8 cellular contexts compared by ENCODE assay signal in genomic region chr2:227479865-227480475, GRCh38. TPM values are rescaled to one million over a fixed set of nuclear protein-coding genes. Genes with fewer than 3 reads are reported as not detected.
DNase-seq lines count a peak whose midpoint lies in the region; ATAC-seq and TF ChIP-seq lines count a peak whose summit lies in the region.

No MANE protein-coding gene starts in this region.

- no peak for TF ChIP-seq POLR2A in prostate gland (IDR thresholded peaks at IDR 0.05)

- H3K4me1 ChIP-seq in prostate gland (replicated peaks), result no peaks in the 10 kb centered on the region

- TF ChIP-seq CTCF in dorsolateral prefrontal cortex (IDR thresholded peaks at IDR 0.05 in 54 of 56, conservative IDR thresholded peaks at IDR 0.05 in 2 of 56; ENCODE audit: low read depth in 1 of 56, partially characterized antibody in 56 of 56), result peak; percentile 23 to 74 (median 54)
- TF ChIP-seq CTCF in prostate gland (IDR thresholded peaks at IDR 0.05), result peak in 3 of 4 experiments; percentile 20 to 40 (median 26)

- peak; percentile 37 for ATAC-seq in GM21423 (IDR thresholded peaks at IDR 0.05; ENCODE audit: unreplicated experiment)
- no peak for ATAC-seq in GM19328 (IDR thresholded peaks at IDR 0.05; ENCODE audit: unreplicated experiment)

- no peaks in the 10 kb centered on the region for H3K36me3 ChIP-seq in prostate gland

- no peaks in the 10 kb centered on the region for H3K9me3 ChIP-seq in prostate gland

- intact Hi-C loops in dorsolateral prefrontal cortex (cut with DNase I), result loop anchor here (1.0 to 10.0 kb wide), 4 partner anchors 155 to 385 kb away; partner anchors contain the start of gene MFF (in 1 of the 2)
- intact Hi-C loops in prostate gland (cut with DNase I), result no loop called here

- H3K4me3 ChIP-seq in dorsolateral prefrontal cortex, result no peak overlapping the region
- no peak overlapping the region for H3K4me3 ChIP-seq in prostate gland

- 56% methylated on average over 2 of the region's 2 CpGs for WGBS in prostate gland

- H3K27me3 ChIP-seq in dorsolateral prefrontal cortex (no peaks in the 10 kb centered on the region), prostate gland (replicated peaks; ENCODE audit: insufficient read depth) (no peaks in the 10 kb centered on the region)

- DNase-seq in DMS 273 treated with DMSO at 0.1 percent for 48 hours (lab: John Stamatoyannopoulos, UW), result peak; percentile 21
- DNase-seq in NAMALWA (ENCODE audit: low spot score), result peak; percentile 57
- no peak for DNase-seq in dorsolateral prefrontal cortex
- DNase-seq in prostate gland (ENCODE audit: low spot score), result no peak
- no peak for DNase-seq in NCI-H1436 treated with DMSO at 0.1 percent for 48 hours (lab: John Stamatoyannopoulos, UW)
- DNase-seq in activated CD4-positive, alpha-beta T cell treated with anti-CD3 and anti-CD28 coated beads for 48 hours, result no peak

- H3K27ac ChIP-seq in dorsolateral prefrontal cortex, result peak overlapping the region in 4 of 59 donors; percentile 21 to 49 (median 34)
- no peak overlapping the region for H3K27ac ChIP-seq in prostate gland

RNA-seq across cellular contexts. Expression of gene AGFG1, which starts 8.0 kb away (rescaled TPM):
- 100 to 1,000 TPM in 83 of 120 experiments, 10 to 100 TPM in 37; 79.9 to 144 (median 106) TPM for total RNA-seq in dorsolateral prefrontal cortex
- total RNA-seq in prostate gland, result 10 to 100 TPM; 40.3 to 73.7 TPM

Comparison
In these comparisons a context has a peak if more than half of its experiments do, and no peak if none do; other contexts are left out.
1. DNase-seq: peak in DMS 273 treated with DMSO at 0.1 percent for 48 hours (single experiment) and NAMALWA (single experiment); none in dorsolateral prefrontal cortex (0 of 10), prostate gland (single experiment), NCI-H1436 treated with DMSO at 0.1 percent for 48 hours (single experiment) and activated CD4-positive, alpha-beta T cell treated with anti-CD3 and anti-CD28 coated beads for 48 hours (single experiment).